1 cellular context compared by ENCODE assay signal in genomic region chr9:137298401-137298982, GRCh38.
TF ChIP-seq lines count a peak whose summit lies in the region.

No MANE protein-coding gene starts in this region.

TF ChIP-seq in GM23338, 12 proteins besides CTCF, POLR2A, EP300 and RAD21 (continued from another document):
- TF ChIP-seq ZNF462 (CRISPR knock-in tag; IDR thresholded peaks at IDR 0.05) (no peak), POLR2AphosphoS5 (IDR thresholded peaks at IDR 0.05; ENCODE audit: low read depth) (no peak; the same call in 1 of the 2 replicates), ZNF114 (CRISPR knock-in tag; IDR thresholded peaks at IDR 0.05) (no peak), STAT1 (IDR thresholded peaks at IDR 0.05; ENCODE audit: unreplicated experiment) (no peak)
